In the genomic region with DNA sequence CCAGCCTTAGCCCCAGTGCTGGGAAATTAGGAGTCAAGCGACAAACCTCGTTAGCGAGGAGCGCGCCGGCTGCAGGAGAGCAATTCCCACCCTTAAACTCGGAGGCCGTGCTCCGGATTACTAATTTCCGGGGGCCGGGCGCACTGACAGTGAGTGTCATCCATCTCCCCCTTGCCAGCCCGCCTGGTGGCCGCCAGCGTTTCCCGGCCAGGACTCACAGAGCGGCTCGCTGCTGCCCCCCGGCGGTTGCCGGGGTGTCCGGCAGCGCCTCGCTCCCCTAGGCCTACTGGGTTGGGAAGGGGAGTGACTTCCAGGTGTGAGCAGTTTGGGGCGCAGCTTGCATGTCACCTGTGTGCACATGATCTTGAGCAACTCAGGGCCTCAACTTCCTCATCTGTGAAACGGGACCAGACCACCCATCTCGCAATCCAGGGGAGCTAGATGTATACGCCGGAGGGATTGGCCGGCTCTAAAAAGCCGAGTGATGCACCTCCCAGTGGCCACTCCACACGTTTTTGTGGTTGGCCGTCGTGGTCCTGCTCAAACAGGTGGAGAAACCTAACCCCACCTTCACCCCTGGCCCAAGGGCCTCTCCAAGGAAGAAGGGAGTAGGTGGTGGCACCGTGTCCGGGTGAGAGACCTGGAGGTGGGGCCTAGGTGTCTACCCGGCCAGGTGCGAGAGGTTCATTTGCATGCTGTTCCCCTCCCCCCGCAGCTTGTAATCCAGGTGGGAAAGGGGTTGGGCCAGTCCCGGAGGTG, we compare ENCODE assay signal across 1 cellular context.
A peak's percentile ranks its signal among the peaks of the same experiment; 100 is the strongest.
TF ChIP-seq lines count a peak whose summit lies in the region.

No MANE protein-coding gene starts in this region.

TF ChIP-seq in HEK293, 187 proteins besides CTCF, POLR2A, EP300 and RAD21 (continued from another document):
- TF ChIP-seq ZNF2 (tag by site-specific recombination; IDR thresholded peaks at IDR 0.05) = no peak
- TF ChIP-seq, protein P1, sequence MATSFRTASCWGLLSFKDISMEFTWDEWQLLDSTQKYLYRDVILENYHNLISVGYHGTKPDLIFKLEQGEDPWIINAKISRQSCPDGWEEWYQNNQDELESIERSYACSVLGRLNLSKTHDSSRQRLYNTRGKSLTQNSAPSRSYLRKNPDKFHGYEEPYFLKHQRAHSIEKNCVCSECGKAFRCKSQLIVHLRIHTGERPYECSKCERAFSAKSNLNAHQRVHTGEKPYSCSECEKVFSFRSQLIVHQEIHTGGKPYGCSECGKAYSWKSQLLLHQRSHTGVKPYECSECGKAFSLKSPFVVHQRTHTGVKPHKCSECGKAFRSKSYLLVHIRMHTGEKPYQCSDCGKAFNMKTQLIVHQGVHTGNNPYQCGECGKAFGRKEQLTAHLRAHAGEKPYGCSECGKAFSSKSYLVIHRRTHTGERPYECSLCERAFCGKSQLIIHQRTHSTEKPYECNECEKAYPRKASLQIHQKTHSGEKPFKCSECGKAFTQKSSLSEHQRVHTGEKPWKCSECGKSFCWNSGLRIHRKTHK (tag by site-specific recombination; IDR thresholded peaks at IDR 0.05) = no peak
- TF ChIP-seq FEZF1 (tag by site-specific recombination; IDR thresholded peaks at IDR 0.05) = peak; percentile 77
- TF ChIP-seq MYNN (tag by site-specific recombination; IDR thresholded peaks at IDR 0.05; ENCODE audit: borderline replicate concordance) = no peak
- TF ChIP-seq KLF9 (tag by site-specific recombination; IDR thresholded peaks at IDR 0.05; ENCODE audit: low read depth) = peak; percentile 21; the same call in 1 of the 2 replicates
- TF ChIP-seq ZNF670 (tag by site-specific recombination; IDR thresholded peaks at IDR 0.05; ENCODE audit: low read depth) = no peak
- no peak for TF ChIP-seq ZNF768 (tag by site-specific recombination; IDR thresholded peaks at IDR 0.05)
- TF ChIP-seq ZSCAN30 (tag by site-specific recombination; IDR thresholded peaks at IDR 0.05) = peak; percentile 94
- no peak for TF ChIP-seq ZNF157 (tag by site-specific recombination; IDR thresholded peaks at IDR 0.05)
- no peak for TF ChIP-seq ZFP3 (tag by site-specific recombination; IDR thresholded peaks at IDR 0.05; ENCODE audit: low read depth)
- TF ChIP-seq ZNF391 (tag by site-specific recombination; IDR thresholded peaks at IDR 0.05; ENCODE audit: borderline replicate concordance, low read depth) = no peak
- no peak for TF ChIP-seq ZNF132 (tag by site-specific recombination; IDR thresholded peaks at IDR 0.05; ENCODE audit: borderline replicate concordance)
- TF ChIP-seq, protein P2, sequence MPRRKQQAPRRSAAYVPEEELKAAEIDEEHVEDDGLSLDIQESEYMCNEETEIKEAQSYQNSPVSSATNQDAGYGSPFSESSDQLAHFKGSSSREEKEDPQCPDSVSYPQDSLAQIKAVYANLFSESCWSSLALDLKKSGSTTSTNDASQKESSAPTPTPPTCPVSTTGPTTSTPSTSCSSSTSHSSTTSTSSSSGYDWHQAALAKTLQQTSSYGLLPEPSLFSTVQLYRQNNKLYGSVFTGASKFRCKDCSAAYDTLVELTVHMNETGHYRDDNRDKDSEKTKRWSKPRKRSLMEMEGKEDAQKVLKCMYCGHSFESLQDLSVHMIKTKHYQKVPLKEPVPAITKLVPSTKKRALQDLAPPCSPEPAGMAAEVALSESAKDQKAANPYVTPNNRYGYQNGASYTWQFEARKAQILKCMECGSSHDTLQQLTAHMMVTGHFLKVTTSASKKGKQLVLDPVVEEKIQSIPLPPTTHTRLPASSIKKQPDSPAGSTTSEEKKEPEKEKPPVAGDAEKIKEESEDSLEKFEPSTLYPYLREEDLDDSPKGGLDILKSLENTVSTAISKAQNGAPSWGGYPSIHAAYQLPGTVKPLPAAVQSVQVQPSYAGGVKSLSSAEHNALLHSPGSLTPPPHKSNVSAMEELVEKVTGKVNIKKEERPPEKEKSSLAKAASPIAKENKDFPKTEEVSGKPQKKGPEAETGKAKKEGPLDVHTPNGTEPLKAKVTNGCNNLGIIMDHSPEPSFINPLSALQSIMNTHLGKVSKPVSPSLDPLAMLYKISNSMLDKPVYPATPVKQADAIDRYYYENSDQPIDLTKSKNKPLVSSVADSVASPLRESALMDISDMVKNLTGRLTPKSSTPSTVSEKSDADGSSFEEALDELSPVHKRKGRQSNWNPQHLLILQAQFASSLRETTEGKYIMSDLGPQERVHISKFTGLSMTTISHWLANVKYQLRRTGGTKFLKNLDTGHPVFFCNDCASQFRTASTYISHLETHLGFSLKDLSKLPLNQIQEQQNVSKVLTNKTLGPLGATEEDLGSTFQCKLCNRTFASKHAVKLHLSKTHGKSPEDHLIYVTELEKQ (tag by site-specific recombination; IDR thresholded peaks at IDR 0.05; ENCODE audit: borderline replicate concordance) = no peak
- 0 out of 2 replicates have a peak, but pooled peaks have one; percentile 18 for TF ChIP-seq OVOL3 (tag by site-specific recombination; IDR thresholded peaks at IDR 0.05)
- TF ChIP-seq, protein P3, sequence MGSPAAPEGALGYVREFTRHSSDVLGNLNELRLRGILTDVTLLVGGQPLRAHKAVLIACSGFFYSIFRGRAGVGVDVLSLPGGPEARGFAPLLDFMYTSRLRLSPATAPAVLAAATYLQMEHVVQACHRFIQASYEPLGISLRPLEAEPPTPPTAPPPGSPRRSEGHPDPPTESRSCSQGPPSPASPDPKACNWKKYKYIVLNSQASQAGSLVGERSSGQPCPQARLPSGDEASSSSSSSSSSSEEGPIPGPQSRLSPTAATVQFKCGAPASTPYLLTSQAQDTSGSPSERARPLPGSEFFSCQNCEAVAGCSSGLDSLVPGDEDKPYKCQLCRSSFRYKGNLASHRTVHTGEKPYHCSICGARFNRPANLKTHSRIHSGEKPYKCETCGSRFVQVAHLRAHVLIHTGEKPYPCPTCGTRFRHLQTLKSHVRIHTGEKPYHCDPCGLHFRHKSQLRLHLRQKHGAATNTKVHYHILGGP (tag by site-specific recombination; IDR thresholded peaks at IDR 0.05) = peak; percentile 27; the same call in 1 of the 2 replicates
- TF ChIP-seq ZNF239 (tag by site-specific recombination; IDR thresholded peaks at IDR 0.05) = no peak
